In genomic region chr2:241913703-241914102, GRCh38 we compare ENCODE assay signal across 18 cellular contexts. TPM values are rescaled to one million over a fixed set of nuclear protein-coding genes. Genes with fewer than 3 reads are reported as not detected.
DNase-seq lines count a peak whose midpoint lies in the region; ATAC-seq, FAIRE-seq and TF ChIP-seq lines count a peak whose summit lies in the region.
"Had no signal": no experiment of that assay in that cellular context is flagged by ENCODE, and none has a peak within 500 bp of the region (broad histone marks: within the 10 kb centered on the region; RNA-seq: fewer than 3 reads in every experiment).

No MANE protein-coding gene starts in this region.

- H3K4me2 ChIP-seq in H1 (ENCODE audit: insufficient read depth in 1 of 2, low read depth in 2 of 2, low read length in 2 of 2) (no peak overlapping the region), osteoblast (ENCODE audit: insufficient read depth, low read length) (no peak overlapping the region)
- H3K4me2 ChIP-seq: BLaER1, GM23338 had no signal

- H4K20me1 ChIP-seq in H1 (replicated peaks in 1 of 2; ENCODE audit: control insufficient read depth in 1 of 2, insufficient read depth in 2 of 2, low read length in 2 of 2) (no peaks in the 10 kb centered on the region), osteoblast (ENCODE audit: insufficient read depth, low read length) (no peaks in the 10 kb centered on the region)

- WGBS in H1 (ENCODE audit: extremely low coverage in 1 of 2, insufficient coverage in 1 of 2, insufficient read length in 1 of 2, insufficient replicate concordance in 2 of 2, low coverage in 1 of 2, low lambda C conversion rate in 2 of 2, missing lambda C conversion rate in 1 of 2), 2 experiments: 96% methylated on average over 4 of the region's 4 CpGs; no CpG with 5 or more reads in 1 of the 2 experiments

- H3K4me3 ChIP-seq in H1 (ENCODE audit: extremely low read depth in 1 of 4, insufficient read depth in 2 of 4, low read depth in 3 of 4, low read length in 4 of 4): no peak overlapping the region
- H3K4me3 ChIP-seq in osteoblast (ENCODE audit: insufficient read depth, low read length): no peak overlapping the region
- H3K4me3 ChIP-seq in upper lobe of right lung: no peak overlapping the region
- H3K4me3 ChIP-seq: BLaER1, GM23338 had no signal

- H3K27ac ChIP-seq in H1 (ENCODE audit: low read depth, low read length) (no peak overlapping the region), osteoblast (ENCODE audit: low read depth, low read length) (no peak overlapping the region), upper lobe of right lung (no peak overlapping the region)
- H3K27ac ChIP-seq: 22Rv1, BLaER1 had no signal

- H4K8ac ChIP-seq in H1 (ENCODE audit: extremely low read depth, insufficient read depth, low read length): no peak overlapping the region

- no peak overlapping the region for H2AK5ac ChIP-seq in H1 (ENCODE audit: low read depth, low read length)

- H3K36me3 ChIP-seq in H1 (ENCODE audit: control insufficient read depth in 2 of 4, insufficient read depth in 4 of 4, low read length in 3 of 4): no peaks in the 10 kb centered on the region
- H3K36me3 ChIP-seq in osteoblast (ENCODE audit: insufficient read depth, low read length): no peaks in the 10 kb centered on the region
- H3K36me3 ChIP-seq in upper lobe of right lung: no peaks in the 10 kb centered on the region

- H3K23ac ChIP-seq in H1 (ENCODE audit: insufficient read length): no peak overlapping the region

- CTCF ChIA-PET in H1 (lab: Charles Lee; ENCODE audit: partially characterized antibody): no interaction called here

- no peak overlapping the region for H2BK20ac ChIP-seq in H1 (ENCODE audit: low read length)

- TF ChIP-seq CTCF in H1 (IDR thresholded peaks at IDR 0.05; ENCODE audit: control extremely low read depth in 1 of 3, insufficient read depth in 1 of 3, low read depth in 1 of 3, low read length in 3 of 3) (no peak), osteoblast (IDR thresholded peaks at IDR 0.05; ENCODE audit: extremely low read depth, low read depth, low read length) (no peak), upper lobe of right lung (IDR thresholded peaks at IDR 0.05) (no peak)

- no peaks in the 10 kb centered on the region for H3K79me1 ChIP-seq in H1 (ENCODE audit: low read depth, low read length)

- H2BK120ac ChIP-seq in H1 (replicated peaks; ENCODE audit: low read depth, low read length): no peak overlapping the region

- peaks cover 0 to 7% of the 10 kb centered on the region in 2 experiments; a peak in 2 of 4 replicates for H3K9me3 ChIP-seq in H1 (ENCODE audit: insufficient read depth in 2 of 2, low read depth in 1 of 2, low read length in 1 of 2)
- no peaks in the 10 kb centered on the region for H3K9me3 ChIP-seq in osteoblast (ENCODE audit: low read depth, low read length)
- no peaks in the 10 kb centered on the region for H3K9me3 ChIP-seq in upper lobe of right lung

- H2BK12ac ChIP-seq in H1 (ENCODE audit: low read depth, low read length): no peak overlapping the region

- H3K4me1 ChIP-seq in H1 (replicated peaks in 1 of 4; ENCODE audit: control insufficient read depth in 3 of 4, insufficient read depth in 4 of 4, low read length in 3 of 4): peaks cover 0 to 6% (median 5%) of the 10 kb centered on the region in 4 experiments; a peak in 3 of 7 replicates
- no peaks in the 10 kb centered on the region for H3K4me1 ChIP-seq in osteoblast (ENCODE audit: insufficient read depth, low read length)
- no peaks in the 10 kb centered on the region for H3K4me1 ChIP-seq in upper lobe of right lung
- H3K4me1 ChIP-seq: BLaER1 had no signal

- FAIRE-seq in H1 (lab: Jason Lieb, UNC): no peak
- FAIRE-seq: D721Med, GM12891 had no signal

- no peak for TF ChIP-seq RAD21 in H1 (IDR thresholded peaks at IDR 0.05 in 1 of 2, conservative IDR thresholded peaks at IDR 0.05 in 1 of 2; ENCODE audit: low read depth in 2 of 2, low read length in 2 of 2)

- no peak overlapping the region for H2BK5ac ChIP-seq in H1 (ENCODE audit: low read depth, low read length)

- no peaks in the 10 kb centered on the region for H3K27me3 ChIP-seq in H1 (replicated peaks in 1 of 4; ENCODE audit: control insufficient read depth in 3 of 4, extremely low read depth in 1 of 4, insufficient read depth in 3 of 4, low read length in 3 of 4)
- no peaks in the 10 kb centered on the region for H3K27me3 ChIP-seq in osteoblast (ENCODE audit: insufficient read depth, low read length)
- H3K27me3 ChIP-seq in upper lobe of right lung: no peaks in the 10 kb centered on the region
- H3K27me3 ChIP-seq: BLaER1 had no signal

- H3K79me2 ChIP-seq in H1 (ENCODE audit: control insufficient read depth in 1 of 2, insufficient read depth in 2 of 2, low read length in 2 of 2): no peaks in the 10 kb centered on the region
- H3K79me2 ChIP-seq in osteoblast (ENCODE audit: insufficient read depth, low read length): no peaks in the 10 kb centered on the region

- intact Hi-C loops in cardiac septum (cut with DNase I): no loop called here
- intact Hi-C loops in left ventricle myocardium superior (cut with micrococcal nuclease): no loop called here
- intact Hi-C loops in upper lobe of right lung (cut with DNase I): no loop called here

- no peak for TF ChIP-seq EP300 in H1 (IDR thresholded peaks at IDR 0.05; ENCODE audit: borderline replicate concordance in 1 of 2, low read depth in 2 of 2, low read length in 2 of 2)

- no peak overlapping the region for H4K5ac ChIP-seq in H1 (ENCODE audit: insufficient read length, low read depth, low read length)

- H3K4ac ChIP-seq in H1 (replicated peaks; ENCODE audit: insufficient read length, low read depth, low read length): no peak overlapping the region

- ATAC-seq in left ventricle myocardium superior: no peak
- ATAC-seq in upper lobe of right lung: no peak
- no peak for ATAC-seq in GM21619 (IDR thresholded peaks at IDR 0.05; ENCODE audit: unreplicated experiment)
- ATAC-seq: CD8-positive, alpha-beta T cell; GM23338; HCT116 had no signal

- H4K91ac ChIP-seq in H1 (replicated peaks; ENCODE audit: insufficient read length, low read length): no peak overlapping the region

- H2AFZ ChIP-seq in H1 (ENCODE audit: low read length) (no peak overlapping the region), osteoblast (ENCODE audit: low read length) (no peak overlapping the region)
- H2AFZ ChIP-seq: GM23338 had no signal

- H2BK15ac ChIP-seq in H1 (ENCODE audit: low read length): no peak overlapping the region

- DNase-seq in cardiac septum (ENCODE audit: low spot score) (peak; percentile 49), left ventricle myocardium superior (no peak), H1 (ENCODE audit: low read depth in 1 of 2, low spot score in 2 of 2) (no peak), osteoblast (ENCODE audit: insufficient read length, low spot score, missing footprints) (peak; percentile 35), upper lobe of right lung (peak; percentile 41), OCI-M2 (lab: John Stamatoyannopoulos, UW; ENCODE audit: unreplicated experiment) (no peak), glomerular visceral epithelial cell (ENCODE audit: extremely low spot score) (no peak)
- DNase-seq: H7 had no signal

- POLR2A ChIA-PET in H1 (lab: Charles Lee; ENCODE audit: partially characterized antibody): no interaction called here

- H3K56ac ChIP-seq in H1 (replicated peaks; ENCODE audit: insufficient read length, low read depth, low read length): no peak overlapping the region

- no peak overlapping the region for H3K9ac ChIP-seq in H1 (replicated peaks in 1 of 4; ENCODE audit: extremely low read depth in 1 of 4, low read depth in 3 of 4, low read length in 3 of 4)
- H3K9ac ChIP-seq: BLaER1 had no signal

- TF ChIP-seq POLR2A in H1 (IDR thresholded peaks at IDR 0.05; ENCODE audit: control extremely low read depth in 1 of 2, low read depth in 2 of 2, low read length in 2 of 2): no peak

- no peak overlapping the region for H3K14ac ChIP-seq in H1 (ENCODE audit: insufficient read length)

- no peak overlapping the region for H3K18ac ChIP-seq in H1 (ENCODE audit: extremely low read depth, low read length)

- H3K23me2 ChIP-seq in H1 (ENCODE audit: low read depth, low read length): peaks cover 4% of the 10 kb centered on the region; the same call in 1 of the 2 replicates

TF ChIP-seq in H1, 55 proteins besides CTCF, POLR2A, EP300 and RAD21:
- no peak for TF ChIP-seq POLR2AphosphoS5 (IDR thresholded peaks at IDR 0.05; ENCODE audit: low read depth, low read length)
- TF ChIP-seq CHD1 (IDR thresholded peaks at IDR 0.05; ENCODE audit: low read depth, low read length): no peak
- TF ChIP-seq MAFK (IDR thresholded peaks at IDR 0.05; ENCODE audit: low read depth, low read length): peak; percentile 74; the same call in 1 of the 2 replicates

RNA-seq across cellular contexts. Expression of gene RTP5, which starts 44.2 kb away (rescaled TPM):
- 0.08 TPM for total RNA-seq in cardiac septum
- not detected for total RNA-seq in left ventricle myocardium superior
- not detected in 2 replicates for total RNA-seq in H1 (2021; fragmentation: NEBNext Ultra II Directional; extraction: Animal tissue kit (Norgen Biotek cat#: 25700))
- 0.03 TPM in 1 of 2 replicates, not detected in the other for polyA plus RNA-seq in H1 (2011; rRNA removed)
- not detected for polyA plus RNA-seq in H1 (2011; cell fraction: cytosol; rRNA removed)
- not detected for polyA plus RNA-seq in H1 (2011; cell fraction: nucleus; rRNA removed)
- polyA plus RNA-seq in H1 (2012, experiment 1 of 2): not detected in 4 replicates
- polyA plus RNA-seq in H1 (2012, experiment 2 of 2): not detected
- polyA plus RNA-seq in H1 (2013, experiment 1 of 2): not detected
- polyA plus RNA-seq in H1 (2013, experiment 2 of 2): not detected
- polyA minus RNA-seq in H1 (2011; rRNA and poly(A)+ RNA removed): not detected in 2 replicates
- polyA minus RNA-seq in H1 (2011; cell fraction: cytosol; rRNA and poly(A)+ RNA removed): not detected
- polyA minus RNA-seq in H1 (2011; cell fraction: nucleus; rRNA and poly(A)+ RNA removed): not detected
- not detected in 2 replicates for total RNA-seq in osteoblast
- total RNA-seq in upper lobe of right lung: not detected
- total RNA-seq: A673, GM23338, H7 had no signal
- polyA plus RNA-seq: AG04450, GM23338 had no signal

RNA-seq across cellular contexts. Expression of gene PDCD1, which starts 55.0 kb away (rescaled TPM):
- total RNA-seq in cardiac septum (2.0 TPM), left ventricle myocardium superior (1.4 TPM), osteoblast (not detected in 2 replicates), upper lobe of right lung (1.8 TPM)
- total RNA-seq in H1 (2021; fragmentation: NEBNext Ultra II Directional; extraction: Animal tissue kit (Norgen Biotek cat#: 25700)): 0.48 and 0.73 TPM in 2 replicates
- polyA plus RNA-seq in H1 (2011; rRNA removed): 1.1 and 1.5 TPM in 2 replicates
- polyA plus RNA-seq in H1 (2011; cell fraction: cytosol; rRNA removed): 1.1 TPM
- polyA plus RNA-seq in H1 (2011; cell fraction: nucleus; rRNA removed): 1.8 TPM
- polyA plus RNA-seq in H1 (2012, experiment 1 of 2): 0.37 to 0.80 TPM (median 0.56 TPM) in 4 replicates
- polyA plus RNA-seq in H1 (2012, experiment 2 of 2): 0.41 TPM
- 1.5 TPM for polyA plus RNA-seq in H1 (2013, experiment 1 of 2)
- polyA plus RNA-seq in H1 (2013, experiment 2 of 2): 1.5 TPM
- 0.22 and 0.24 TPM in 2 replicates for polyA minus RNA-seq in H1 (2011; rRNA and poly(A)+ RNA removed)
- 2.5 TPM for polyA minus RNA-seq in H1 (2011; cell fraction: cytosol; rRNA and poly(A)+ RNA removed)
- polyA minus RNA-seq in H1 (2011; cell fraction: nucleus; rRNA and poly(A)+ RNA removed): 0.30 TPM
- polyA plus RNA-seq: AG04450 had no signal

Comparison
In these comparisons a context has a peak if more than half of its experiments do, and no peak if none do; other contexts are left out.
1. DNase-seq: peak in cardiac septum (single experiment), osteoblast (single experiment) and upper lobe of right lung (single experiment); none in left ventricle myocardium superior (single experiment), H1 (0 of 2), OCI-M2 (single experiment) and glomerular visceral epithelial cell (single experiment).